In genomic region chr12:2298556-2299195, GRCh38 we compare ENCODE assay signal across 1 cellular context.
TF ChIP-seq lines count a peak whose summit lies in the region.

No MANE protein-coding gene starts in this region.

TF ChIP-seq in GM12878, 131 proteins besides CTCF, POLR2A, EP300 and RAD21 (continued from another document):
- TF ChIP-seq E2F8 (IDR thresholded peaks at IDR 0.05; ENCODE audit: low read depth, partially characterized antibody) (no peak), USF1 (IDR thresholded peaks at IDR 0.05; ENCODE audit: borderline replicate concordance, extremely low read length, insufficient read depth, low read depth, low read length) (no peak), NR2C2 (IDR thresholded peaks at IDR 0.05; ENCODE audit: borderline replicate concordance, control insufficient read depth, insufficient read length, low read depth) (no peak), NKRF (conservative IDR thresholded peaks at IDR 0.05) (no peak), SPI1 (IDR thresholded peaks at IDR 0.05; ENCODE audit: borderline replicate concordance, insufficient read depth, low read depth, low read length) (no peak), ETV6 (conservative IDR thresholded peaks at IDR 0.05 in 1 of 2, IDR thresholded peaks at IDR 0.05 in 1 of 2; ENCODE audit: borderline replicate concordance in 1 of 2, low read depth in 1 of 2) (no peak), RUNX3 (IDR thresholded peaks at IDR 0.05; ENCODE audit: low read length) (no peak), HCFC1 (IDR thresholded peaks at IDR 0.05; ENCODE audit: low read length) (no peak)
TF ChIP-seq in GM12878: peak in this region for 0.
